In the genomic region with DNA sequence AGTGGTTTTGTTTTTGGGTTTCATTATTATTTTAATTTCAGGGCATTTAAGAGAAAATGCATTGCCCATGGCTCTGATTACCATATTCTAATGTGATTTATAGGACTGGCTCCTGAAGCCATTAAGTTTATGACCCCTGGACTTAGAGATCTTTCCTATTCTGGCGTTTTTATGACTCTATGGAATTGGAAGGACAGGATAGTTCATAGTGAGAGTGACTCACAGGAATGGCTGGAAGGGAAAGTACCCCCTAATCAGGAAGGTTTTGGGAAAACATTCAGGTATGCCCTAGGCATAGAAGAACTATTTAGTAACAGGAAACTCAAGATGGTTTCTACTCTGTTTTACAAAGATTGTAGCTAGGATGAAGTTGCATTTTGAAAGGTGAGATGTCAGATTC, we compare ENCODE assay signal across 2 cellular contexts.
TF ChIP-seq lines count a peak whose summit lies in the region.

No MANE protein-coding gene starts in this region.

TF ChIP-seq in A549, 52 proteins besides CTCF, POLR2A, EP300 and RAD21 (continued from another document):
- no peak for TF ChIP-seq RNF2 (IDR thresholded peaks at IDR 0.05; ENCODE audit: borderline replicate concordance, low read depth)
- TF ChIP-seq RARB (CRISPR knock-in tag; IDR thresholded peaks at IDR 0.05): no peak
- no peak for TF ChIP-seq HOXA7 (CRISPR knock-in tag; IDR thresholded peaks at IDR 0.05)
- no peak for TF ChIP-seq NPAS2 (CRISPR knock-in tag; IDR thresholded peaks at IDR 0.05; ENCODE audit: borderline replicate concordance)
- TF ChIP-seq FOSL2 (IDR thresholded peaks at IDR 0.05): no peak
- TF ChIP-seq FOSL2 (CRISPR knock-in tag; IDR thresholded peaks at IDR 0.05): no peak
- TF ChIP-seq, protein P1, sequence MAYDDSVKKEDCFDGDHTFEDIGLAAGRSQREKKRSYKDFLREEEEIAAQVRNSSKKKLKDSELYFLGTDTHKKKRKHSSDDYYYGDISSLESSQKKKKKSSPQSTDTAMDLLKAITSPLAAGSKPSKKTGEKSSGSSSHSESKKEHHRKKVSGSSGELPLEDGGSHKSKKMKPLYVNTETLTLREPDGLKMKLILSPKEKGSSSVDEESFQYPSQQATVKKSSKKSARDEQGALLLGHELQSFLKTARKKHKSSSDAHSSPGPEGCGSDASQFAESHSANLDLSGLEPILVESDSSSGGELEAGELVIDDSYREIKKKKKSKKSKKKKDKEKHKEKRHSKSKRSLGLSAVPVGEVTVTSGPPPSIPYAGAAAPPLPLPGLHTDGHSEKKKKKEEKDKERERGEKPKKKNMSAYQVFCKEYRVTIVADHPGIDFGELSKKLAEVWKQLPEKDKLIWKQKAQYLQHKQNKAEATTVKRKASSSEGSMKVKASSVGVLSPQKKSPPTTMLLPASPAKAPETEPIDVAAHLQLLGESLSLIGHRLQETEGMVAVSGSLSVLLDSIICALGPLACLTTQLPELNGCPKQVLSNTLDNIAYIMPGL (CRISPR knock-in tag; IDR thresholded peaks at IDR 0.05; ENCODE audit: borderline replicate concordance): no peak
- TF ChIP-seq BHLHE40 (IDR thresholded peaks at IDR 0.05; ENCODE audit: low read depth, low read length): no peak
- TF ChIP-seq ZC3H11A (IDR thresholded peaks at IDR 0.05): no peak
- TF ChIP-seq HDAC2 (IDR thresholded peaks at IDR 0.05): no peak
- TF ChIP-seq, protein P2, sequence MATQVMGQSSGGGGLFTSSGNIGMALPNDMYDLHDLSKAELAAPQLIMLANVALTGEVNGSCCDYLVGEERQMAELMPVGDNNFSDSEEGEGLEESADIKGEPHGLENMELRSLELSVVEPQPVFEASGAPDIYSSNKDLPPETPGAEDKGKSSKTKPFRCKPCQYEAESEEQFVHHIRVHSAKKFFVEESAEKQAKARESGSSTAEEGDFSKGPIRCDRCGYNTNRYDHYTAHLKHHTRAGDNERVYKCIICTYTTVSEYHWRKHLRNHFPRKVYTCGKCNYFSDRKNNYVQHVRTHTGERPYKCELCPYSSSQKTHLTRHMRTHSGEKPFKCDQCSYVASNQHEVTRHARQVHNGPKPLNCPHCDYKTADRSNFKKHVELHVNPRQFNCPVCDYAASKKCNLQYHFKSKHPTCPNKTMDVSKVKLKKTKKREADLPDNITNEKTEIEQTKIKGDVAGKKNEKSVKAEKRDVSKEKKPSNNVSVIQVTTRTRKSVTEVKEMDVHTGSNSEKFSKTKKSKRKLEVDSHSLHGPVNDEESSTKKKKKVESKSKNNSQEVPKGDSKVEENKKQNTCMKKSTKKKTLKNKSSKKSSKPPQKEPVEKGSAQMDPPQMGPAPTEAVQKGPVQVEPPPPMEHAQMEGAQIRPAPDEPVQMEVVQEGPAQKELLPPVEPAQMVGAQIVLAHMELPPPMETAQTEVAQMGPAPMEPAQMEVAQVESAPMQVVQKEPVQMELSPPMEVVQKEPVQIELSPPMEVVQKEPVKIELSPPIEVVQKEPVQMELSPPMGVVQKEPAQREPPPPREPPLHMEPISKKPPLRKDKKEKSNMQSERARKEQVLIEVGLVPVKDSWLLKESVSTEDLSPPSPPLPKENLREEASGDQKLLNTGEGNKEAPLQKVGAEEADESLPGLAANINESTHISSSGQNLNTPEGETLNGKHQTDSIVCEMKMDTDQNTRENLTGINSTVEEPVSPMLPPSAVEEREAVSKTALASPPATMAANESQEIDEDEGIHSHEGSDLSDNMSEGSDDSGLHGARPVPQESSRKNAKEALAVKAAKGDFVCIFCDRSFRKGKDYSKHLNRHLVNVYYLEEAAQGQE (IDR thresholded peaks at IDR 0.05): no peak
- no peak for TF ChIP-seq JUN (IDR thresholded peaks at IDR 0.05)
- TF ChIP-seq CHD2 (IDR thresholded peaks at IDR 0.05; ENCODE audit: low read length, partially characterized antibody): no peak
- TF ChIP-seq CBX2 (IDR thresholded peaks at IDR 0.05; ENCODE audit: borderline replicate concordance, low read depth): no peak
- TF ChIP-seq, protein P3, sequence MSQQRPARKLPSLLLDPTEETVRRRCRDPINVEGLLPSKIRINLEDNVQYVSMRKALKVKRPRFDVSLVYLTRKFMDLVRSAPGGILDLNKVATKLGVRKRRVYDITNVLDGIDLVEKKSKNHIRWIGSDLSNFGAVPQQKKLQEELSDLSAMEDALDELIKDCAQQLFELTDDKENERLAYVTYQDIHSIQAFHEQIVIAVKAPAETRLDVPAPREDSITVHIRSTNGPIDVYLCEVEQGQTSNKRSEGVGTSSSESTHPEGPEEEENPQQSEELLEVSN (IDR thresholded peaks at IDR 0.05; ENCODE audit: borderline replicate concordance, low read depth): no peak
- no peak for TF ChIP-seq GATA3 (IDR thresholded peaks at IDR 0.05; ENCODE audit: borderline replicate concordance)
- TF ChIP-seq EHMT2 (IDR thresholded peaks at IDR 0.05; ENCODE audit: low read depth): no peak
- TF ChIP-seq, protein P4, sequence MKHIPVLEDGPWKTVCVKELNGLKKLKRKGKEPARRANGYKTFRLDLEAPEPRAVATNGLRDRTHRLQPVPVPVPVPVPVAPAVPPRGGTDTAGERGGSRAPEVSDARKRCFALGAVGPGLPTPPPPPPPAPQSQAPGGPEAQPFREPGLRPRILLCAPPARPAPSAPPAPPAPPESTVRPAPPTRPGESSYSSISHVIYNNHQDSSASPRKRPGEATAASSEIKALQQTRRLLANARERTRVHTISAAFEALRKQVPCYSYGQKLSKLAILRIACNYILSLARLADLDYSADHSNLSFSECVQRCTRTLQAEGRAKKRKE (CRISPR knock-in tag; IDR thresholded peaks at IDR 0.05; ENCODE audit: low read depth): no peak
- TF ChIP-seq NFE2L2 (conservative IDR thresholded peaks at IDR 0.05; ENCODE audit: low read length): no peak

TF ChIP-seq in K562, 482 proteins besides CTCF, POLR2A, EP300 and RAD21:
- no peak for TF ChIP-seq CEBPG (CRISPR knock-in tag; IDR thresholded peaks at IDR 0.05)
- no peak for TF ChIP-seq CEBPG (tag; conservative IDR thresholded peaks at IDR 0.05 in 1 of 2, IDR thresholded peaks at IDR 0.05 in 1 of 2)
- TF ChIP-seq HDGF (IDR thresholded peaks at IDR 0.05): no peak
- no peak for TF ChIP-seq HCFC1 (IDR thresholded peaks at IDR 0.05; ENCODE audit: low read depth, low read length)
- no peak for TF ChIP-seq RB1 (IDR thresholded peaks at IDR 0.05; ENCODE audit: low read depth)
- TF ChIP-seq, protein P5, sequence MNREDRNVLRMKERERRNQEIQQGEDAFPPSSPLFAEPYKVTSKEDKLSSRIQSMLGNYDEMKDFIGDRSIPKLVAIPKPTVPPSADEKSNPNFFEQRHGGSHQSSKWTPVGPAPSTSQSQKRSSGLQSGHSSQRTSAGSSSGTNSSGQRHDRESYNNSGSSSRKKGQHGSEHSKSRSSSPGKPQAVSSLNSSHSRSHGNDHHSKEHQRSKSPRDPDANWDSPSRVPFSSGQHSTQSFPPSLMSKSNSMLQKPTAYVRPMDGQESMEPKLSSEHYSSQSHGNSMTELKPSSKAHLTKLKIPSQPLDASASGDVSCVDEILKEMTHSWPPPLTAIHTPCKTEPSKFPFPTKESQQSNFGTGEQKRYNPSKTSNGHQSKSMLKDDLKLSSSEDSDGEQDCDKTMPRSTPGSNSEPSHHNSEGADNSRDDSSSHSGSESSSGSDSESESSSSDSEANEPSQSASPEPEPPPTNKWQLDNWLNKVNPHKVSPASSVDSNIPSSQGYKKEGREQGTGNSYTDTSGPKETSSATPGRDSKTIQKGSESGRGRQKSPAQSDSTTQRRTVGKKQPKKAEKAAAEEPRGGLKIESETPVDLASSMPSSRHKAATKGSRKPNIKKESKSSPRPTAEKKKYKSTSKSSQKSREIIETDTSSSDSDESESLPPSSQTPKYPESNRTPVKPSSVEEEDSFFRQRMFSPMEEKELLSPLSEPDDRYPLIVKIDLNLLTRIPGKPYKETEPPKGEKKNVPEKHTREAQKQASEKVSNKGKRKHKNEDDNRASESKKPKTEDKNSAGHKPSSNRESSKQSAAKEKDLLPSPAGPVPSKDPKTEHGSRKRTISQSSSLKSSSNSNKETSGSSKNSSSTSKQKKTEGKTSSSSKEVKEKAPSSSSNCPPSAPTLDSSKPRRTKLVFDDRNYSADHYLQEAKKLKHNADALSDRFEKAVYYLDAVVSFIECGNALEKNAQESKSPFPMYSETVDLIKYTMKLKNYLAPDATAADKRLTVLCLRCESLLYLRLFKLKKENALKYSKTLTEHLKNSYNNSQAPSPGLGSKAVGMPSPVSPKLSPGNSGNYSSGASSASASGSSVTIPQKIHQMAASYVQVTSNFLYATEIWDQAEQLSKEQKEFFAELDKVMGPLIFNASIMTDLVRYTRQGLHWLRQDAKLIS (CRISPR knock-in tag; IDR thresholded peaks at IDR 0.05): no peak
- no peak for TF ChIP-seq POLR3A (IDR thresholded peaks at IDR 0.05; ENCODE audit: borderline replicate concordance, extremely low read depth, insufficient read depth, insufficient read length)
- no peak for TF ChIP-seq FUS (optimal IDR thresholded peaks at IDR 0.05; ENCODE audit: low read depth, low read length)
- TF ChIP-seq, protein P6, sequence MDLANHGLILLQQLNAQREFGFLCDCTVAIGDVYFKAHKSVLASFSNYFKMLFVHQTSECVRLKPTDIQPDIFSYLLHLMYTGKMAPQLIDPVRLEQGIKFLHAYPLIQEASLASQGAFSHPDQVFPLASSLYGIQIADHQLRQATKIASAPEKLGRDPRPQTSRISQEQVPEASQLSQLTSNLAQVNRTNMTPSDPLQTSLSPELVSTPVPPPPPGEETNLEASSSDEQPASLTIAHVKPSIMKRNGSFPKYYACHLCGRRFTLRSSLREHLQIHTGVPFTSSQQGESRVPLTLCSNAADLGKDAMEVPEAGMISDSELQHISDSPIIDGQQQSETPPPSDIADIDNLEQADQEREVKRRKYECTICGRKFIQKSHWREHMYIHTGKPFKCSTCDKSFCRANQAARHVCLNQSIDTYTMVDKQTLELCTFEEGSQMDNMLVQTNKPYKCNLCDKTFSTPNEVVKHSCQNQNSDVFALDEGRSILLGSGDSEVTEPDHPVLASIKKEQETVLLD (IDR thresholded peaks at IDR 0.05): no peak
- TF ChIP-seq KLF1 (tag; IDR thresholded peaks at IDR 0.05): no peak
- TF ChIP-seq, protein P7, sequence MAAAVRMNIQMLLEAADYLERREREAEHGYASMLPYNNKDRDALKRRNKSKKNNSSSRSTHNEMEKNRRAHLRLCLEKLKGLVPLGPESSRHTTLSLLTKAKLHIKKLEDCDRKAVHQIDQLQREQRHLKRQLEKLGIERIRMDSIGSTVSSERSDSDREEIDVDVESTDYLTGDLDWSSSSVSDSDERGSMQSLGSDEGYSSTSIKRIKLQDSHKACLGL (CRISPR knock-in tag; IDR thresholded peaks at IDR 0.05; ENCODE audit: borderline replicate concordance, poor library complexity, severe bottlenecking): no peak
TF ChIP-seq in K562: peak in this region for 0.
